Comparison of ENCODE assay signal across 22 cellular contexts in the genomic region with DNA sequence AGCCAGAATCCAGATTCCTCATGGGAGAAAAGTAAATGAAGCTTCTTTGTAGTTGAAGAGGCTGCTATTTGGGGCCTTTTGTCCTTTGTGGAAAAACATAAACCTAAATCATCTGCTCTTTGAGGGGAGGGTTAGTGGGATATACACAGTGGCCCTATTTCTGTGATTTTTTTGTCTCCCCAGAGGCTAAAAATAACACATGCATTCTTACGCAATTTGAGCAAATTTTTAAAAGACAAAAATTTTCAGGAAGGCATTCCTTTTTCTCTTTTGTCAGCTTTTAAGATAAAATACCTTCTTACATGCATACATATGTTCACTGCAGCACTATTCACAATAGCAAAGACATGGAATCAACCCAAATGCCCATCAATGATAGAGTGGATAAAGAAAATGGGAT.
DNase-seq lines count a peak whose midpoint lies in the region; ATAC-seq and TF ChIP-seq lines count a peak whose summit lies in the region.
"Had no signal": no experiment of that assay in that cellular context is flagged by ENCODE, and none has a peak within 500 bp of the region (broad histone marks: within the 10 kb centered on the region; RNA-seq: fewer than 3 reads in every experiment).

No MANE protein-coding gene starts in this region.

- no peak overlapping the region for H3K4me2 ChIP-seq in IMR-90 (ENCODE audit: low read depth, low read length)
- H3K4me2 ChIP-seq: A549; BLaER1 treated with 17β-estradiol and CSF1 and Interleukin-3, amounts not matched to agents 10 nM and 100 nM had no signal

- no peaks in the 10 kb centered on the region for H3K36me3 ChIP-seq in IMR-90 (ENCODE audit: control insufficient read depth, insufficient read depth, low read length)
- H3K36me3 ChIP-seq: BE2C; BLaER1 treated with 17β-estradiol and CSF1 and Interleukin-3, amounts not matched to agents 10 nM and 100 nM had no signal

- no peak for TF ChIP-seq RAD21 in IMR-90 (IDR thresholded peaks at IDR 0.05; ENCODE audit: low read length)

- H3K79me1 ChIP-seq in IMR-90 (ENCODE audit: low read depth in 1 of 2, low read length in 2 of 2), result no peaks in the 10 kb centered on the region

- in situ Hi-C loops in IMR-90 (cut with MboI; ENCODE audit: low sequenced_read_pairs), result no loop called here

- no peak overlapping the region for H2BK120ac ChIP-seq in IMR-90 (ENCODE audit: low read depth, low read length)

- intact Hi-C loops in IMR-90 (cut with micrococcal nuclease), result no loop called here
- intact Hi-C loops in cardiac septum (cut with DNase I), result no loop called here

- H2BK5ac ChIP-seq in IMR-90 (ENCODE audit: low read depth, low read length, poor library complexity, severe bottlenecking), result no peak overlapping the region

- no TSS peak for BruUV-seq in IMR-90 (replicated peaks; lab: Mats Ljungman, UMichigan)

- H3K9ac ChIP-seq in IMR-90 (ENCODE audit: low read depth, low read length), result no peak overlapping the region
- H3K9ac ChIP-seq: BLaER1 treated with 17β-estradiol and CSF1 and Interleukin-3, amounts not matched to agents 10 nM and 100 nM; GM23248 had no signal

- no peak overlapping the region for H2BK20ac ChIP-seq in IMR-90 (ENCODE audit: low read depth, low read length)

- H3K9me1 ChIP-seq in IMR-90 (ENCODE audit: insufficient read depth, low read length), result no peaks in the 10 kb centered on the region

- POLR2A ChIA-PET in IMR-90 (lab: Charles Lee; ENCODE audit: unreplicated experiment), result no interaction called here

- ATAC-seq in IMR-90 (ENCODE audit: low read depth), result no peak
- ATAC-seq: A549, GM12878, HCT116 had no signal

- no peak overlapping the region for H2AK9ac ChIP-seq in IMR-90 (replicated peaks; ENCODE audit: low read depth, low read length, poor library complexity)

- no CpG with 5 or more reads among the region's 1 CpG for WGBS in IMR-90 (ENCODE audit: extremely low coverage in 2 of 2, insufficient read length in 1 of 2), 2 experiments

- DNase-seq in NCI-H2171 (lab: John Stamatoyannopoulos, UW) (peak; percentile 26), NCI-H2171 treated with DMSO at 0.1 percent for 48 hours (lab: John Stamatoyannopoulos, UW) (no peak), IMR-90 (no peak), NCI-H69 (lab: John Stamatoyannopoulos, UW) (peak; percentile 64), NCI-H1694 treated with DMSO at 0.1 percent for 48 hours (lab: John Stamatoyannopoulos, UW) (no peak), cardiac septum (ENCODE audit: low spot score) (no peak)
- DNase-seq: 8988T; ACHN; AML-193; BE2C; CD4-positive, alpha-beta T cell; CD8-positive, alpha-beta memory T cell; DMS 273 treated with DMSO at 0.1 percent for 48 hours; DMS79; EL; GDM1; GM23248; H9 had no signal

- no peak overlapping the region for H2AFZ ChIP-seq in IMR-90 (replicated peaks; ENCODE audit: low read length, poor library complexity)
- H2AFZ ChIP-seq: GM23248 had no signal

- no peaks in the 10 kb centered on the region for H4K20me1 ChIP-seq in IMR-90 (ENCODE audit: insufficient read depth, low read length)
- H4K20me1 ChIP-seq: BLaER1 treated with 17β-estradiol and CSF1 and Interleukin-3, amounts not matched to agents 10 nM and 100 nM had no signal

- no peak overlapping the region for H3K4me3 ChIP-seq in IMR-90 (ENCODE audit: insufficient read depth, low read depth, low read length)
- H3K4me3 ChIP-seq: A549; BLaER1 treated with 17β-estradiol and CSF1 and Interleukin-3, amounts not matched to agents 10 nM and 100 nM; GM12878; GM23248 had no signal

- peaks cover 9% of the 10 kb centered on the region for H3K27me3 ChIP-seq in IMR-90 (ENCODE audit: control insufficient read depth, insufficient read depth, low read length)
- H3K27me3 ChIP-seq: BE2C; BLaER1 treated with 17β-estradiol and CSF1 and Interleukin-3, amounts not matched to agents 10 nM and 100 nM had no signal

- H4K91ac ChIP-seq in IMR-90 (ENCODE audit: insufficient read depth, low read depth, low read length), result no peak overlapping the region

- H3K27ac ChIP-seq in IMR-90 (ENCODE audit: insufficient read depth, low read length), result no peak overlapping the region
- H3K27ac ChIP-seq: A549; BLaER1 treated with 17β-estradiol and CSF1 and Interleukin-3, amounts not matched to agents 10 nM and 100 nM; GM23248 had no signal

- H4K5ac ChIP-seq in IMR-90 (ENCODE audit: low read depth, low read length), result no peak overlapping the region

- H3K18ac ChIP-seq in IMR-90 (ENCODE audit: low read depth, low read length), result no peak overlapping the region

- no peak overlapping the region for H3K4ac ChIP-seq in IMR-90 (ENCODE audit: low read depth, low read length)

- no peak overlapping the region for H3K56ac ChIP-seq in IMR-90 (ENCODE audit: extremely low read depth, insufficient read depth, low read length)

- no peak overlapping the region for H4K8ac ChIP-seq in IMR-90 (ENCODE audit: low read depth in 2 of 2, low read length in 2 of 2)

- H2AK5ac ChIP-seq in IMR-90 (ENCODE audit: low read depth, low read length), result no peak overlapping the region

- dilution Hi-C loops in IMR-90 (cut with HindIII; ENCODE audit: low sequenced_read_pairs, unreplicated experiment), result no loop called here

- CTCF ChIA-PET in IMR-90 (lab: Yijun Ruan, JAX), result no interaction called here

- no peak overlapping the region for H3K14ac ChIP-seq in IMR-90 (replicated peaks; ENCODE audit: low read depth, low read length)

- no peak for TF ChIP-seq POLR2A in IMR-90 (IDR thresholded peaks at IDR 0.05; ENCODE audit: low read depth, low read length)

- no peaks in the 10 kb centered on the region for H3K9me3 ChIP-seq in IMR-90 (ENCODE audit: control insufficient read depth, insufficient read depth, low read length)
- H3K9me3 ChIP-seq: A549, BE2C had no signal

- no peak overlapping the region for H2BK15ac ChIP-seq in IMR-90 (ENCODE audit: low read depth, low read length)

- TF ChIP-seq CTCF in IMR-90 (conservative IDR thresholded peaks at IDR 0.05; ENCODE audit: low read depth, low read length), result no peak

- no peak overlapping the region for H3K23ac ChIP-seq in IMR-90 (ENCODE audit: low read depth, low read length)

- H3K4me1 ChIP-seq in IMR-90 (ENCODE audit: control insufficient read depth, insufficient read depth, low read length), result no peaks in the 10 kb centered on the region
- H3K4me1 ChIP-seq: A549, BE2C had no signal

TF ChIP-seq in IMR-90, 13 proteins besides CTCF, POLR2A, EP300 and RAD21:
- TF ChIP-seq CEBPB (IDR thresholded peaks at IDR 0.05; ENCODE audit: low read depth, low read length), result peak; percentile 48; the same call in 1 of the 2 replicates
- TF ChIP-seq RCOR1 (IDR thresholded peaks at IDR 0.05; ENCODE audit: insufficient replicate concordance, low read length), result no peak

Comparison
In these comparisons a context has a peak if more than half of its experiments do, and no peak if none do; other contexts are left out.
1. DNase-seq: peak in NCI-H2171 (single experiment) and NCI-H69 (single experiment); none in NCI-H2171 treated with DMSO at 0.1 percent for 48 hours (single experiment), IMR-90 (single experiment), NCI-H1694 treated with DMSO at 0.1 percent for 48 hours (single experiment) and cardiac septum (single experiment).